In the genomic region with DNA sequence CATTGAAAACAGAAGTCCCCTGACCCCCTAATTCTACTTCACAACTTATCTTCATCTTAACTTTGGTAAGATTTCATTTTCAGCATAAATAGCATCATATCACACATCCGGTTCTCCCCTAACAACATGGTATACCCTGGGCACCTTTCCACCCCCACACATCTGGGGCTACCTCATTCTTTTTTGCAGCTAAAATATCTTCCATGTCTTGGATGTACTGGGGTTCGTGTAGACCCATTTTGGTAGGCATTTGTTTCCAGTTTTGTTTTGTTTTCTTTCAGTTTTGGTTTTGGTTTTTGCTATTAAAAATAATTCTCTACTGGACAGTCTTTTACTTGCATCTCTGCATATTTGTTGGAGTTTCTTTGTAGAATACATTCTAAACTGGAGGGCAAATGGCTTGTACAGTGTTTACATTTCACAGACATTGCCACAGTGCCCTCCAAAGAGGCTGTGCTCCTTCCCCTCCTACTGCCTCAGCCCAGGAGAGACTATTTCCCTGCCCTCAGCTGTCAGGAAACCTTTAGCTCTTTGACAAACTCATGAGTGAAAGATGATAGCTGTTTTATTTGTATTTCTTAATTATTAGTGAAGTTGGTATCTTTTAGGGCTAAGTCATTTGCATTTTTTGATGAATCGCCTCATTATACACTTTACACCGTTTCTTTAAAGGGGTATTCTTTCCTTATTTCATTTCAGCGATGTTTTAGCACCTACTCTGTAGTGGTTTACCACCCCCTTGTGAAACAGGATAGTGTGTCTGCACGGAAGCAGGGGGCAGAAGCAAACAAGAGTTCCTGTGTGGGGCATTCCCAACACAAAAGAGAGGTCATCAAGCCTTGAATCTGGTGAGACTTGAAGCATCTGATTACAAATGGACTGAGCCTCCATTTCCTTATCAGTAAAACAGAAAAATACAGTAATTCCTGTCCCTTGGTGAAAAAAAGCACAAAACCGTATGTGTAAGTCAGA, we compare ENCODE assay signal across 12 cellular contexts. TPM values are rescaled to one million over a fixed set of nuclear protein-coding genes. Genes with fewer than 3 reads are reported as not detected.
DNase-seq lines count a peak whose midpoint lies in the region; ATAC-seq, FAIRE-seq and TF ChIP-seq lines count a peak whose summit lies in the region.
"Not testable (repeated sequence)": the region's sequence is repeated elsewhere in the genome, so short reads cannot be mapped to it uniquely, and the experiment has no call there.
"Had no signal": no experiment of that assay in that cellular context is flagged by ENCODE, and none has a peak within 500 bp of the region (broad histone marks: within the 10 kb centered on the region; RNA-seq: fewer than 3 reads in every experiment).

No MANE protein-coding gene starts in this region.

- not testable (repeated sequence) for H3K9me1 ChIP-seq in keratinocyte (ENCODE audit: control insufficient read depth, extremely low read depth, insufficient read depth, low read length)

- H3K4me1 ChIP-seq in keratinocyte (ENCODE audit: control insufficient read depth, extremely low read depth, insufficient read depth, low read length), result not testable (repeated sequence)

- peak; percentile 44 for FAIRE-seq in keratinocyte (lab: Jason Lieb, UNC)

- H3K9me3 Mint-ChIP-seq in T-cell, result not testable (repeated sequence)

- peak; percentile 70 for ATAC-seq in GM18498 (IDR thresholded peaks at IDR 0.05; ENCODE audit: unreplicated experiment)
- ATAC-seq in GM19452 (IDR thresholded peaks at IDR 0.05; ENCODE audit: unreplicated experiment), result peak; percentile 72
- ATAC-seq in HG02610 (IDR thresholded peaks at IDR 0.05; ENCODE audit: unreplicated experiment), result peak; percentile 64
- peak; percentile 72 for ATAC-seq in HG03280 (IDR thresholded peaks at IDR 0.05; ENCODE audit: unreplicated experiment)
- peak; percentile 45 to 65 (median 56) for ATAC-seq in T-cell (replicated peaks in 1 of 4)

- peaks cover 7 to 21% (median 9%) of the 10 kb centered on the region in 3 donors for H3K4me1 Mint-ChIP-seq in T-cell

- H2AFZ ChIP-seq in keratinocyte (ENCODE audit: control insufficient read depth, low read length), result not testable (repeated sequence)

- not testable (repeated sequence) for TF ChIP-seq CTCF in keratinocyte (optimal IDR thresholded peaks at IDR 0.05 in 1 of 3, IDR thresholded peaks at IDR 0.05 in 1 of 3, conservative IDR thresholded peaks at IDR 0.05 in 1 of 3; ENCODE audit: extremely low read depth in 1 of 3, insufficient read depth in 2 of 3, low read length in 3 of 3)

- not testable (repeated sequence) for H3K79me2 ChIP-seq in keratinocyte (ENCODE audit: control insufficient read depth, insufficient read depth, low read length)

- CTCF ChIA-PET in T-cell (lab: Charles Lee), result not testable (repeated sequence)

- H3K27ac ChIP-seq in keratinocyte (ENCODE audit: control insufficient read depth, insufficient read depth, low read length), result not testable (repeated sequence)

- DNase-seq in T-cell (peak in 2 of 34 experiments; percentile 9 to 20), activated gamma-delta T cell treated with Interleukin-2 at 50 U/mL for 16 hours (peak; percentile 20)
- DNase-seq in keratinocyte (ENCODE audit: low read depth, low spot score), result not testable (repeated sequence)

- peaks cover 25% of the 10 kb centered on the region for H3K36me3 Mint-ChIP-seq in T-cell

- POLR2A ChIA-PET in T-cell (lab: Charles Lee), result not testable (repeated sequence)

- not testable (repeated sequence) for H4K20me1 ChIP-seq in keratinocyte (ENCODE audit: control insufficient read depth, extremely low read depth, insufficient read depth, low read length)

- not testable (repeated sequence) for H3K4me3 ChIP-seq in keratinocyte (ENCODE audit: control insufficient read depth in 2 of 3, extremely low read depth in 1 of 3, insufficient read depth in 2 of 3, low read depth in 1 of 3, low read length in 3 of 3)

- H3K27me3 Mint-ChIP-seq in T-cell, result not testable (repeated sequence)

- not testable (repeated sequence) for H3K36me3 ChIP-seq in keratinocyte (ENCODE audit: control insufficient read depth in 2 of 2, extremely low read depth in 1 of 2, insufficient read depth in 2 of 2, low read length in 2 of 2)

- H3K27ac Mint-ChIP-seq in T-cell, result peak overlapping the region; percentile 64 to 81

- dilution Hi-C loops in keratinocyte (cut with MboI; ENCODE audit: extremely low pct_ligation_motif_present, low sequenced_read_pairs), result not testable (repeated sequence)

- not testable (repeated sequence) for H3K9ac ChIP-seq in keratinocyte (ENCODE audit: control insufficient read depth, extremely low read depth, insufficient read depth, low read length)

- not testable (repeated sequence) for H3K27me3 ChIP-seq in keratinocyte (ENCODE audit: control insufficient read depth, extremely low read depth, insufficient read depth, low read length)

- H3K4me2 ChIP-seq in keratinocyte (ENCODE audit: control insufficient read depth, extremely low read depth, insufficient read depth, low read depth, low read length), result not testable (repeated sequence)

- H3K9me3 ChIP-seq in keratinocyte (ENCODE audit: control insufficient read depth, low read depth, low read length), result not testable (repeated sequence)

- peak overlapping the region; percentile 57 to 62 (median 62) for H3K4me3 Mint-ChIP-seq in T-cell

RNA-seq across cellular contexts. Expression of a gene that starts 44.0 kb away (rescaled TPM):
- total RNA-seq in T-cell, result not detected
- polyA plus RNA-seq in keratinocyte, result not detected in 3 replicates
- not detected for polyA plus RNA-seq in keratinocyte (2011; ENCODE audit: low read depth)
- polyA plus RNA-seq in keratinocyte (2011; cell fraction: cytosol; rRNA removed), result not detected in 2 replicates
- polyA plus RNA-seq in keratinocyte (2011; cell fraction: nucleus; rRNA removed), result not detected in 2 replicates
- polyA plus RNA-seq in keratinocyte (2012; ENCODE audit: low replicate concordance), result 0.04 TPM in 1 of 2 replicates, not detected in the other
- not detected in 3 replicates for polyA minus RNA-seq in keratinocyte
- not detected for polyA minus RNA-seq in keratinocyte (2011; cell fraction: cytosol; rRNA and poly(A)+ RNA removed)
- not detected in 2 replicates for polyA minus RNA-seq in keratinocyte (2011; cell fraction: nucleus; rRNA and poly(A)+ RNA removed)
- total RNA-seq: endodermal cell; HT1080; kidney; mammary epithelial cell; T-helper 1 cell treated with Interleukin-12 subunit alpha and Interleukin-12 subunit beta and Interleukin-4 antibody, amounts not matched to agents 30 ng/mL and 1 ng/mL, for 36 hours had no signal
- polyA plus RNA-seq: mammary epithelial cell had no signal

RNA-seq across cellular contexts. Expression of a gene that starts 52.8 kb away (rescaled TPM):
- total RNA-seq in T-cell, result 10 to 100 TPM; 60.3 to 91.2 (median 84.9) TPM
- 167 to 194 TPM (median 189 TPM) in 3 replicates for polyA plus RNA-seq in keratinocyte
- 30.9 TPM for polyA plus RNA-seq in keratinocyte (2011; ENCODE audit: low read depth)
- 197 and 232 TPM in 2 replicates for polyA plus RNA-seq in keratinocyte (2011; cell fraction: cytosol; rRNA removed)
- polyA plus RNA-seq in keratinocyte (2011; cell fraction: nucleus; rRNA removed), result 107 and 140 TPM in 2 replicates
- polyA plus RNA-seq in keratinocyte (2012; ENCODE audit: low replicate concordance), result 67.7 and 85.5 TPM in 2 replicates
- polyA minus RNA-seq in keratinocyte, result 55.7 to 240 TPM (median 139 TPM) in 3 replicates
- 75.2 TPM for polyA minus RNA-seq in keratinocyte (2011; cell fraction: cytosol; rRNA and poly(A)+ RNA removed)
- polyA minus RNA-seq in keratinocyte (2011; cell fraction: nucleus; rRNA and poly(A)+ RNA removed), result 31.5 and 73.3 TPM in 2 replicates
